ENCODE assay signal across 8 cellular contexts in the genomic region with DNA sequence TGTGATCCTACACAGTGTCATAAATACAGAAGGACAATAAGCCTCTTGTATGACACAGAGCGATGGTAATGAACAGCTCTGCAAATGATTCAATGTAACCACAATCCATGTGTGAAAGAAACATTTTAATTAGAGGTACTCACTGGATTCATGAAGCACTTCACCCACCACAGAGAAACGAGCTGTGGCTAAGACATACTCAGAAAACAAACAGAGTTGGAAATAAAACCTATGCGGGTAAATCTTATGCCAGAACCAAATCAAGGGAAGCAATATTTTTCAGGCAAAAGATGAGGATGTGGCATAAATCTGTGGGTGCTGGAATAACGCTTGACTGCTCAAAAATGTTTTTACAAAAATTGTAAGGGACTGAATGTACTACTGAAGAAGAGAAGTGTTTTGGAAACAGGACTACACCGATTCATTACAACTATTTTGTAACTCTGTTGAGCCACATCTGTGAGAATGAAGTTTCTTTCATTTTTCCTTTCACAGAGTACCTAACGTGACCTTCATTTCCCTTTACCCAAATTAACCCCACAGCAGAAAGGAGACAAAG.
DNase-seq lines count a peak whose midpoint lies in the region; ATAC-seq and TF ChIP-seq lines count a peak whose summit lies in the region.

No MANE protein-coding gene starts in this region.

- peak; percentile 17 for DNase-seq in NCI-H345 (lab: John Stamatoyannopoulos, UW)
- DNase-seq in fibroblast of villous mesenchyme (ENCODE audit: low read depth) = peak; percentile 52
- DNase-seq in C1 segment of cervical spinal cord (lab: John Stamatoyannopoulos, UW) = no peak
- no peak for DNase-seq in BE2C
- DNase-seq in COLO668 (lab: John Stamatoyannopoulos, UW; ENCODE audit: unreplicated experiment) = no peak
- DNase-seq in stimulated activated CD4-positive, alpha-beta T cell treated with anti-CD3 and anti-CD28 coated beads, Interleukin-2, amount 100 ng/mL, for 48 hours = no peak

- H3K9me3 ChIP-seq in BE2C = no peaks in the 10 kb centered on the region; the same call in 1 of the 2 replicates

- no peak for TF ChIP-seq CTCF in fibroblast of villous mesenchyme (IDR thresholded peaks at IDR 0.05; ENCODE audit: insufficient read depth, low read depth, low read length)
- no peak for TF ChIP-seq CTCF in BE2C (IDR thresholded peaks at IDR 0.05; ENCODE audit: low read depth, low read length)

- no peaks in the 10 kb centered on the region for H3K27me3 ChIP-seq in BE2C

- H3K4me3 ChIP-seq in fibroblast of villous mesenchyme (ENCODE audit: low read depth, low read length) (no peak overlapping the region), BE2C (ENCODE audit: low read depth, low read length) (no peak overlapping the region)

- H3K4me1 ChIP-seq in BE2C = no peaks in the 10 kb centered on the region

- H3K36me3 ChIP-seq in BE2C = no peaks in the 10 kb centered on the region

- ATAC-seq in GM18858 (IDR thresholded peaks at IDR 0.05; ENCODE audit: unreplicated experiment) (peak; percentile 58), HG02571 (IDR thresholded peaks at IDR 0.05; ENCODE audit: unreplicated experiment) (peak; percentile 65)

Comparison
In these comparisons a context has a peak if more than half of its experiments do, and no peak if none do; other contexts are left out.
1. DNase-seq: peak in NCI-H345 (single experiment) and fibroblast of villous mesenchyme (single experiment); none in C1 segment of cervical spinal cord (0 of 14), BE2C (single experiment), COLO668 (single experiment) and stimulated activated CD4-positive, alpha-beta T cell treated with anti-CD3 and anti-CD28 coated beads, Interleukin-2, amount 100 ng/mL, for 48 hours (0 of 2).